Comparison of ENCODE assay signal across 8 cellular contexts in the genomic region with DNA sequence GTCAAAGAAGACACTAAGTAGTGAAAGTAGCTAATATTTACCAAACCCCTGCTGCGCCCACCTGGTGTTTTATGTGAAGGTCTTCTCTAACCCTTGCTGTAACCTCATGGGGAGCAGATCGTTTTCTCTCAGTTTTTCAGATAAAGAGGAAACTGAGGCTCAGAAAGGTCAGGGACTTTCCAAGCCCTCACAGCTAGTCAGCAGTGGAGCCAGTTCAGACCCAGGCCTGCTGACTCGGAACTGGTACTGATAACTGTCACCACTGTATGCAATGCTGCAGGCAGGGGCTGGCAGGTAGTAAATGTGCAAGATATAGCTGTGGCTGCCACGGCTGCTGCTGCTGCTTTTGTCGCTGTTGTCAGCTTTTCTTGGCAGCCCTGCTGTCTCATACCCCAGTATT.
DNase-seq lines count a peak whose midpoint lies in the region; ATAC-seq and TF ChIP-seq lines count a peak whose summit lies in the region.

No MANE protein-coding gene starts in this region.

- H3K4me3 Mint-ChIP-seq in activated T-helper 17 cell treated with anti-CD3 and anti-CD28 coated beads, Interleukin-2, amount 50 U/mL, for 72 hours: peak overlapping the region; percentile 100
- H3K4me3 Mint-ChIP-seq in naive thymus-derived CD8-positive, alpha-beta T cell: peak overlapping the region; percentile 59 to 98 (median 88)

- POLR2A ChIA-PET in HEK293T (lab: Yijun Ruan, JAX): no interaction called here
- POLR2A ChIA-PET in naive thymus-derived CD8-positive, alpha-beta T cell (lab: Charles Lee): interaction anchor here (0.6 to 12.9 kb wide), 8 partner anchors 9 to 157 kb away, joined by 3 to 338 read pairs (median 4); no protein-coding TSS in a partner anchor

- H3K36me3 Mint-ChIP-seq in activated T-helper 17 cell treated with anti-CD3 and anti-CD28 coated beads, Interleukin-2, amount 50 U/mL, for 72 hours (ENCODE audit: low read depth): peaks cover 86% of the 10 kb centered on the region
- H3K36me3 Mint-ChIP-seq in naive thymus-derived CD8-positive, alpha-beta T cell: peaks cover 0 to 5% (median 0%) of the 10 kb centered on the region in 3 donors

- peak; percentile 23 for ATAC-seq in activated T-helper 17 cell treated with anti-CD3 and anti-CD28 coated beads, Interleukin-2, amount 50 U/mL, for 72 hours (replicated peaks)
- no peak for ATAC-seq in naive thymus-derived CD8-positive, alpha-beta T cell

- no peaks in the 10 kb centered on the region for H3K9me3 ChIP-seq in WERI-Rb-1 (ENCODE audit: severe bottlenecking)
- H3K9me3 ChIP-seq in SJCRH30 (replicated peaks): no peaks in the 10 kb centered on the region

- H3K4me1 Mint-ChIP-seq in activated T-helper 17 cell treated with anti-CD3 and anti-CD28 coated beads, Interleukin-2, amount 50 U/mL, for 72 hours: peaks cover 52% of the 10 kb centered on the region
- peaks cover 48 to 86% (median 82%) of the 10 kb centered on the region in 4 donors for H3K4me1 Mint-ChIP-seq in naive thymus-derived CD8-positive, alpha-beta T cell

- TF ChIP-seq CTCF in GM06990 (IDR thresholded peaks at IDR 0.05; ENCODE audit: insufficient read depth, low read length, poor library complexity, severe bottlenecking) (no peak), WERI-Rb-1 (IDR thresholded peaks at IDR 0.05; ENCODE audit: low read depth, low read length) (no peak)

- H3K4me3 ChIP-seq in GM06990 (replicated peaks; ENCODE audit: low read depth, low read length) (peak overlapping the region; percentile 81), WERI-Rb-1 (ENCODE audit: low read depth, low read length) (no peak overlapping the region), SJCRH30 (no peak overlapping the region)

- peak; percentile 48 for DNase-seq in GM06990 (ENCODE audit: extremely low read depth, insufficient read length)
- no peak for DNase-seq in HEK293T (ENCODE audit: extremely low spot score)
- DNase-seq in naive thymus-derived CD8-positive, alpha-beta T cell: peak in 2 of 10 donors; percentile 28 to 40
- no peak for DNase-seq in NCI-H226
- no peak for DNase-seq in T1000 (lab: John Stamatoyannopoulos, UW)
- no peak for DNase-seq in WERI-Rb-1
- no peak for DNase-seq in SJCRH30

- H3K27ac Mint-ChIP-seq in activated T-helper 17 cell treated with anti-CD3 and anti-CD28 coated beads, Interleukin-2, amount 50 U/mL, for 72 hours: peak overlapping the region; percentile 99
- H3K27ac Mint-ChIP-seq in naive thymus-derived CD8-positive, alpha-beta T cell: peak overlapping the region; percentile 83 to 97 (median 94)

- CTCF ChIA-PET in HEK293T (lab: Yijun Ruan, JAX): interaction anchor here (1.7 kb wide), 1 partner anchor 49 kb away, joined by 5 read pairs; no protein-coding TSS in a partner anchor

- H3K27ac ChIP-seq in WERI-Rb-1: no peak overlapping the region
- no peak overlapping the region for H3K27ac ChIP-seq in SJCRH30

- H3K27me3 ChIP-seq in GM06990 (replicated peaks; ENCODE audit: control insufficient read depth, insufficient read depth, low read length) (no peaks in the 10 kb centered on the region), WERI-Rb-1 (ENCODE audit: insufficient read depth, low read depth, severe bottlenecking) (no peaks in the 10 kb centered on the region), SJCRH30 (no peaks in the 10 kb centered on the region)

- H3K27me3 Mint-ChIP-seq in activated T-helper 17 cell treated with anti-CD3 and anti-CD28 coated beads, Interleukin-2, amount 50 U/mL, for 72 hours: no peaks in the 10 kb centered on the region
- no peaks in the 10 kb centered on the region for H3K27me3 Mint-ChIP-seq in naive thymus-derived CD8-positive, alpha-beta T cell

- no peaks in the 10 kb centered on the region for H3K9me3 Mint-ChIP-seq in activated T-helper 17 cell treated with anti-CD3 and anti-CD28 coated beads, Interleukin-2, amount 50 U/mL, for 72 hours
- no peaks in the 10 kb centered on the region for H3K9me3 Mint-ChIP-seq in naive thymus-derived CD8-positive, alpha-beta T cell

- H3K36me3 ChIP-seq in GM06990 (ENCODE audit: control insufficient read depth, insufficient read depth, low read length): no peaks in the 10 kb centered on the region
- no peaks in the 10 kb centered on the region for H3K36me3 ChIP-seq in WERI-Rb-1
- H3K36me3 ChIP-seq in SJCRH30: 0 out of 2 replicates have a peak, but pooled peaks cover 3% of the 10 kb centered on the region

- H3K4me1 ChIP-seq in SJCRH30: peaks cover 52% of the 10 kb centered on the region

TF ChIP-seq in HEK293T, 16 proteins besides CTCF, POLR2A, EP300 and RAD21:
- TF ChIP-seq CTBP1 (IDR thresholded peaks at IDR 0.05; ENCODE audit: borderline replicate concordance): peak; percentile 42; the same call in 1 of the 2 replicates
- TF ChIP-seq NFRKB (IDR thresholded peaks at IDR 0.05): no peak
